ENCODE assay signal across 11 cellular contexts in genomic region chr2:161124186-161124585, GRCh38. TPM values are rescaled to one million over a fixed set of nuclear protein-coding genes. Genes with fewer than 3 reads are reported as not detected.
DNase-seq lines count a peak whose midpoint lies in the region; TF ChIP-seq lines count a peak whose summit lies in the region.
"Had no signal": no experiment of that assay in that cellular context is flagged by ENCODE, and none has a peak within 500 bp of the region (broad histone marks: within the 10 kb centered on the region; RNA-seq: fewer than 3 reads in every experiment).

No MANE protein-coding gene starts in this region.

- H3K27ac ChIP-seq in HUES6 (ENCODE audit: low read depth, low read length) (peak overlapping the region; percentile 91; the same call in 1 of the 2 replicates), esophagus squamous epithelium (peak overlapping the region; percentile 81 to 95 (median 90)), tibial artery (peak overlapping the region; percentile 72 to 81)
- H3K27ac ChIP-seq: 22Rv1 had no signal

- DNase-seq in DMS53 (lab: John Stamatoyannopoulos, UW) (peak; percentile 40), DMS53 treated with DMSO at 0.1 percent for 48 hours (lab: John Stamatoyannopoulos, UW; ENCODE audit: unreplicated experiment) (no peak), esophagus squamous epithelium (lab: John Stamatoyannopoulos, UW) (no peak), tibial artery (no peak), inferior parietal cortex (ENCODE audit: extremely low spot score) (no peak), ACHN (no peak), NCI-H226 (no peak)
- DNase-seq: heart left ventricle, NCI-H526 treated with DMSO at 0.1 percent for 48 hours had no signal

- H3K9ac ChIP-seq in HUES6 (ENCODE audit: low read length), result no peak overlapping the region

- intact Hi-C loops in esophagus squamous epithelium (cut with DNase I), result no loop called here
- intact Hi-C loops in tibial artery (cut with DNase I; ENCODE audit: low total_unique reads), result no loop called here

- in situ Hi-C loops in ACHN (cut with HindIII; ENCODE audit: low pct_ligation_motif_present, low pct_unique_long_range_greater_than_20kb, low sequenced_read_pairs), result no loop called here

- H3K4me1 ChIP-seq in HUES6 (ENCODE audit: control insufficient read depth, insufficient read depth, low read length), result peaks cover 34% of the 10 kb centered on the region
- peaks cover 10 to 49% (median 20%) of the 10 kb centered on the region in 3 donors for H3K4me1 ChIP-seq in esophagus squamous epithelium
- H3K4me1 ChIP-seq in tibial artery, result peaks cover 0 to 17% (median 13%) of the 10 kb centered on the region in 4 donors

- no peaks in the 10 kb centered on the region for H3K9me3 ChIP-seq in HUES6 (ENCODE audit: control insufficient read depth, insufficient read depth, low read depth, low read length)
- no peaks in the 10 kb centered on the region for H3K9me3 ChIP-seq in esophagus squamous epithelium
- H3K9me3 ChIP-seq in tibial artery, result no peaks in the 10 kb centered on the region
- H3K9me3 ChIP-seq: heart left ventricle had no signal

- no peak for TF ChIP-seq CTCF in esophagus squamous epithelium (IDR thresholded peaks at IDR 0.05)
- no peak for TF ChIP-seq CTCF in tibial artery (IDR thresholded peaks at IDR 0.05)

- no peaks in the 10 kb centered on the region for H3K36me3 ChIP-seq in HUES6 (ENCODE audit: control insufficient read depth, insufficient read depth, low read length)
- no peaks in the 10 kb centered on the region for H3K36me3 ChIP-seq in esophagus squamous epithelium
- no peaks in the 10 kb centered on the region for H3K36me3 ChIP-seq in tibial artery
- H3K36me3 ChIP-seq: heart left ventricle had no signal

- H3K27me3 ChIP-seq in HUES6 (ENCODE audit: control insufficient read depth, insufficient read depth, low read length) (no peaks in the 10 kb centered on the region), esophagus squamous epithelium (no peaks in the 10 kb centered on the region), tibial artery (no peaks in the 10 kb centered on the region)
- H3K27me3 ChIP-seq: heart left ventricle had no signal

- no peak overlapping the region for H3K4me3 ChIP-seq in HUES6 (ENCODE audit: low read depth, low read length)
- no peak overlapping the region for H3K4me3 ChIP-seq in esophagus squamous epithelium
- no peak overlapping the region for H3K4me3 ChIP-seq in tibial artery
- H3K4me3 ChIP-seq: heart left ventricle had no signal

- 61% methylated on average over 2 of the region's 2 CpGs for WGBS in esophagus squamous epithelium, 2 donors

- no peak for TF ChIP-seq POLR2A in esophagus squamous epithelium (IDR thresholded peaks at IDR 0.05)

RNA-seq across cellular contexts. Expression of gene TANK, which starts 36.0 kb away (rescaled TPM):
- total RNA-seq in esophagus squamous epithelium, result 10 to 100 TPM; 34.8 to 83.7 (median 60.7) TPM
